In the genomic region with DNA sequence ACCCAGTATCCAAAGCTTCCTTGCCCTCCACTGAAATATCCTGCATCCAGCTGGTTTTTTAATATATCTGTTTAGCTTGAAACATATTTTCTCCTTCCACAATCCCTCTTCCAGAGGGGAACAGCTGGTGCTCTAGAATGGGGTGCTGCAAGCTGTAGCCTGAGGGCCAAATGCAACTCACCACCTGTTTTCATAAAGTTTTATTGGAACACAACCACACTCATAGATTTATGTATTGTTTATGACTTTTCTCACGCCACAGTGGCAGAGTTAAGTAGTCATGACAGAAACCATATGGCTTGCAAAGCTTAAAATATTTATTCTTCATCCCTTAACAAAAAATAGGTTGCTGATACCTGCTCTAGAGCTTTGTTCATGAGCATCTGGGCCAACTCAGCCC, we compare ENCODE assay signal across 27 cellular contexts.
"Had no signal": no experiment of that assay in that cellular context is flagged by ENCODE, and none has a peak within 500 bp of the region (broad histone marks: within the 10 kb centered on the region; RNA-seq: fewer than 3 reads in every experiment).

No MANE protein-coding gene starts in this region.

- H3K9me3 ChIP-seq: pancreas, psoas muscle, sigmoid colon, suprapubic skin had no signal

- H3K27ac ChIP-seq: breast epithelium, pancreas, psoas muscle, sigmoid colon, suprapubic skin, tibial artery had no signal

- H3K36me3 ChIP-seq: breast epithelium, pancreas, sigmoid colon, suprapubic skin, tibial artery had no signal

- H3K4me2 ChIP-seq: smooth muscle cell had no signal

- H3K4me3 ChIP-seq: breast epithelium, pancreas, psoas muscle, sigmoid colon, smooth muscle cell, suprapubic skin, tibial artery had no signal

- ATAC-seq: activated naive CD4-positive, alpha-beta T cell treated with anti-CD3 and anti-CD28 coated beads, Interleukin-2, amount 50 U/mL, for 72 hours; activated T-cell treated with anti-CD3 and anti-CD28 coated beads, Interleukin-2, amount 50 U/mL, for 72 hours; left colon; naive thymus-derived CD4-positive, alpha-beta T cell; pancreas; psoas muscle; stimulated activated naive B cell treated with anti-CD40 and anti-IgM and Interleukin-4, amounts not matched to agents 10 μg/mL and 1 μg/mL and 100 μg/mL, for 72 hours had no signal

- FAIRE-seq: endothelial cell of umbilical vein, kidney, pancreas had no signal

- H3K4me1 ChIP-seq: breast epithelium, psoas muscle, suprapubic skin, tibial artery had no signal

- H3K27me3 ChIP-seq: breast epithelium, pancreas, sigmoid colon, suprapubic skin, tibial artery had no signal

- DNase-seq: activated CD4-positive, alpha-beta T cell treated with anti-CD3 and anti-CD28 coated beads for 4 hours; activated CD4-positive, alpha-beta T cell treated with anti-CD3 and anti-CD28 coated beads, Interleukin-2, amount 50 U/mL, for 4 hours; activated CD4-positive, CD25-positive, alpha-beta regulatory T cell; activated naive CD4-positive, alpha-beta T cell; activated T-cell treated with anti-CD3 and anti-CD28 coated beads for 4 hours; activated T-cell treated with anti-CD3 and anti-CD28 coated beads, Interleukin-2, amount 50 U/mL, for 72 hours; central memory CD4-positive, alpha-beta T cell; foreskin fibroblast; head of caudate nucleus; hippocampal formation; kidney; left colon; mammary epithelial cell; naive thymus-derived CD4-positive, alpha-beta T cell; nucleus accumbens; pancreas; psoas muscle; sigmoid colon; stimulated activated CD4-positive, alpha-beta T cell treated with anti-CD3 and anti-CD28 coated beads, Interleukin-15, amount 100 ng/mL, for 24 hours; stimulated activated CD4-positive, alpha-beta T cell treated with anti-CD3 and anti-CD28 coated beads, Interleukin-2, amount 100 ng/mL, for 24 hours; stimulated activated naive B cell treated with anti-CD40 and anti-IgM and Interleukin-4, amounts not matched to agents 10 μg/mL and 1 μg/mL and 100 μg/mL, for 72 hours; tibial artery had no signal
